Comparison of ENCODE assay signal across 8 cellular contexts in genomic region chr16:11797957-11798299, GRCh38. TPM values are rescaled to one million over a fixed set of nuclear protein-coding genes. Genes with fewer than 3 reads are reported as not detected.
DNase-seq lines count a peak whose midpoint lies in the region; ATAC-seq, FAIRE-seq and TF ChIP-seq lines count a peak whose summit lies in the region.

No MANE protein-coding gene starts in this region.

- H3K79me2 ChIP-seq in GM23248 (ENCODE audit: insufficient read depth): peaks cover 61% of the 10 kb centered on the region

- no peaks in the 10 kb centered on the region; the same call in 1 of the 2 replicates for H3K9me2 ChIP-seq in GM23248 (ENCODE audit: insufficient read depth)

- H3K4me1 ChIP-seq in A673 (ENCODE audit: insufficient read depth, low read length, poor library complexity, severe bottlenecking): peaks cover 19% of the 10 kb centered on the region
- H3K4me1 ChIP-seq in GM23248 (ENCODE audit: insufficient read depth): peaks cover 63% of the 10 kb centered on the region
- H3K4me1 ChIP-seq in pancreas: peaks cover 20 to 45% (median 36%) of the 10 kb centered on the region in 3 donors

- intact Hi-C loops in A673 (cut with micrococcal nuclease; ENCODE audit: unreplicated experiment): loop anchor here (5.0 to 10.0 kb wide), 2 partner anchors 49 to 267 kb away; no protein-coding TSS in a partner anchor
- intact Hi-C loops in pancreas (cut with DNase I): loop anchor here in 2 of 3 donors (10.0 kb wide), 2 partner anchors 63 to 403 kb away; no protein-coding TSS in a partner anchor

- CTCF ChIA-PET in A673 (lab: Charles Lee): no interaction called here

- H4K20me1 ChIP-seq in GM23248 (ENCODE audit: insufficient read depth): 0 out of 2 replicates have a peak, but pooled peaks cover 3% of the 10 kb centered on the region

- H3F3A ChIP-seq in GM23248 (ENCODE audit: insufficient read depth): peaks cover 62% of the 10 kb centered on the region

- no TSS peak for BruUV-seq in A673 (replicated peaks; lab: Mats Ljungman, UMichigan)

- peak overlapping the region; percentile 91 for H3K4me2 ChIP-seq in GM23248 (ENCODE audit: unreplicated experiment)

- no peaks in the 10 kb centered on the region for H3K27me3 ChIP-seq in A673 (replicated peaks; ENCODE audit: insufficient read depth, low read depth, low read length, poor library complexity)
- no peaks in the 10 kb centered on the region for H3K27me3 ChIP-seq in GM23248 (replicated peaks; ENCODE audit: insufficient read depth)
- H3K27me3 ChIP-seq in WERI-Rb-1 (ENCODE audit: insufficient read depth, low read depth, severe bottlenecking): no peaks in the 10 kb centered on the region
- H3K27me3 ChIP-seq in pancreas: no peaks in the 10 kb centered on the region

- POLR2A ChIA-PET in A673 (lab: Charles Lee; ENCODE audit: low non-redundant PET): interaction anchor here (0.5 to 0.6 kb wide), 3 partner anchors 11 to 155 kb away, joined by 3 to 14 read pairs (median 5); no protein-coding TSS in a partner anchor

- H3K27ac ChIP-seq in A673 (ENCODE audit: low read depth, low read length, poor library complexity, severe bottlenecking): peak overlapping the region; percentile 85
- peak overlapping the region; percentile 97 for H3K27ac ChIP-seq in GM23248
- peak overlapping the region; percentile 93 for H3K27ac ChIP-seq in WERI-Rb-1
- peak overlapping the region; percentile 92 to 97 (median 95) for H3K27ac ChIP-seq in pancreas

- TF ChIP-seq CTCF in A673 (conservative IDR thresholded peaks at IDR 0.05; ENCODE audit: low read depth, low read length) (no peak), WERI-Rb-1 (IDR thresholded peaks at IDR 0.05; ENCODE audit: low read depth, low read length) (no peak), foreskin fibroblast (IDR thresholded peaks at IDR 0.05; ENCODE audit: low read depth, low read length) (no peak), pancreas (IDR thresholded peaks at IDR 0.05) (no peak)

- peaks cover 8% of the 10 kb centered on the region for H3K36me3 ChIP-seq in A673 (ENCODE audit: insufficient read depth, low read length, poor library complexity, severe bottlenecking)
- H3K36me3 ChIP-seq in GM23248 (ENCODE audit: low read depth): no peaks in the 10 kb centered on the region; the same call in 1 of the 2 replicates
- peaks cover 23% of the 10 kb centered on the region for H3K36me3 ChIP-seq in WERI-Rb-1
- no peaks in the 10 kb centered on the region for H3K36me3 ChIP-seq in pancreas

- no peak for FAIRE-seq in pancreas (lab: Jason Lieb, UNC)

- H3K4me3 ChIP-seq in A673 (ENCODE audit: low read depth, low read length, poor library complexity, severe bottlenecking) (peak overlapping the region; percentile 83), GM23248 (peak overlapping the region; percentile 82), WERI-Rb-1 (ENCODE audit: low read depth, low read length) (peak overlapping the region; percentile 73), foreskin fibroblast (ENCODE audit: low read depth in 1 of 2, low read length in 2 of 2) (peak overlapping the region; percentile 82 to 85), pancreas (peak overlapping the region; percentile 45 to 92 (median 64))

- ATAC-seq in pancreas: peak in 3 of 4 donors; percentile 2 to 26 (median 19)

- peak overlapping the region; percentile 98 for H3K9ac ChIP-seq in GM23248

- H2AFZ ChIP-seq in GM23248: peak overlapping the region; percentile 81

- DNase-seq in A673 (ENCODE audit: low spot score): no peak
- DNase-seq in GM23248: peak; percentile 49
- DNase-seq in WERI-Rb-1: no peak
- DNase-seq in foreskin fibroblast: peak in 1 of 2 donors; percentile 44
- peak in 1 of 6 donors; percentile 38 for DNase-seq in pancreas
- DNase-seq in AG08396 (ENCODE audit: low spot score): no peak
- DNase-seq in NCI-H345 (lab: John Stamatoyannopoulos, UW): no peak
- DNase-seq in cortex of kidney (lab: John Stamatoyannopoulos, UW): no peak

- WGBS in GM23248 (ENCODE audit: low coverage in 1 of 2, low lambda C conversion rate in 2 of 2, missing lambda C conversion rate in 2 of 2), 2 experiments: 2 to 3% methylated on average over 7 of the region's 7 CpGs
- 1 to 5% methylated on average over 7 of the region's 7 CpGs for WGBS in pancreas, 2 donors

- no peaks in the 10 kb centered on the region for H3K9me3 ChIP-seq in A673 (ENCODE audit: low read depth, low read length, poor library complexity, severe bottlenecking)
- H3K9me3 ChIP-seq in GM23248 (ENCODE audit: low read depth): no peaks in the 10 kb centered on the region
- no peaks in the 10 kb centered on the region for H3K9me3 ChIP-seq in WERI-Rb-1 (ENCODE audit: severe bottlenecking)
- no peaks in the 10 kb centered on the region for H3K9me3 ChIP-seq in pancreas

- in situ Hi-C loops in GM23248 (cut with MboI): no loop called here

RNA-seq across cellular contexts. Expression of gene ZC3H7A, which starts 0.9 kb away (rescaled TPM):
- total RNA-seq in A673 (2021): 65.0 and 67.2 TPM in 2 replicates
- 30.7 and 33.6 TPM in 2 replicates for total RNA-seq in GM23248 (2014; rRNA removed; shearing (Covaris generic))
- 48.0 and 49.7 TPM in 2 replicates for polyA plus RNA-seq in GM23248 (2016; fragmentation: Nextera tagmentation; extraction: Ambion mirVana)
- 10 to 100 TPM; 23.8 to 34.5 (median 30.2) TPM for total RNA-seq in pancreas
- 10 to 100 TPM; 20.0 to 39.6 TPM for polyA plus RNA-seq in pancreas

RNA-seq across cellular contexts. Expression of gene RSL1D1, which starts 53.4 kb away (rescaled TPM):
- total RNA-seq in A673 (2021) (313 and 365 TPM in 2 replicates), pancreas (100 to 1,000 TPM in 2 of 6 donors, 10 to 100 TPM in 4; 73.4 to 148 (median 87.1) TPM)
- 150 and 213 TPM in 2 replicates for total RNA-seq in GM23248 (2014; rRNA removed; shearing (Covaris generic))
- polyA plus RNA-seq in GM23248 (2016; fragmentation: Nextera tagmentation; extraction: Ambion mirVana) (240 and 274 TPM in 2 replicates), pancreas (10 to 100 TPM; 32.4 to 61.1 TPM)

RNA-seq across cellular contexts. Expression of gene TXNDC11, which starts 55.3 kb away (rescaled TPM):
- 17.0 and 17.6 TPM in 2 replicates for total RNA-seq in A673 (2021)
- total RNA-seq in GM23248 (2014; rRNA removed; shearing (Covaris generic)): 24.5 and 28.6 TPM in 2 replicates
- polyA plus RNA-seq in GM23248 (2016; fragmentation: Nextera tagmentation; extraction: Ambion mirVana): 24.4 and 25.9 TPM in 2 replicates
- 10 to 100 TPM; 28.1 to 38.9 (median 35.9) TPM for total RNA-seq in pancreas
- 10 to 100 TPM; 54.7 to 80.8 TPM for polyA plus RNA-seq in pancreas
